13 cellular contexts compared by ENCODE assay signal in genomic region chr12:110669193-110669502, GRCh38. TPM values are rescaled to one million over a fixed set of nuclear protein-coding genes. Genes with fewer than 3 reads are reported as not detected.
DNase-seq lines count a peak whose midpoint lies in the region; ATAC-seq and TF ChIP-seq lines count a peak whose summit lies in the region.
"Had no signal": no experiment of that assay in that cellular context is flagged by ENCODE, and none has a peak within 500 bp of the region (broad histone marks: within the 10 kb centered on the region; RNA-seq: fewer than 3 reads in every experiment).

No MANE protein-coding gene starts in this region.

- H3K27ac Mint-ChIP-seq in T-helper 1 cell treated with Interleukin-12 subunit alpha and Interleukin-12 subunit beta and Interleukin-4 antibody, amounts not matched to agents 30 μg/mL and 1 μg/mL, for 36 hours, result peak overlapping the region; percentile 15
- peak overlapping the region in 9 of 10 donors; percentile 61 to 95 (median 90) for H3K27ac Mint-ChIP-seq in naive thymus-derived CD8-positive, alpha-beta T cell

- peaks cover 31% of the 10 kb centered on the region for H3K4me1 Mint-ChIP-seq in T-helper 1 cell treated with Interleukin-12 subunit alpha and Interleukin-12 subunit beta and Interleukin-4 antibody, amounts not matched to agents 30 μg/mL and 1 μg/mL, for 36 hours (ENCODE audit: low read depth)
- H3K4me1 Mint-ChIP-seq in naive thymus-derived CD8-positive, alpha-beta T cell, result peaks cover 21 to 76% (median 24%) of the 10 kb centered on the region in 4 donors

- peaks cover 28% of the 10 kb centered on the region for H3K36me3 Mint-ChIP-seq in T-helper 1 cell treated with Interleukin-12 subunit alpha and Interleukin-12 subunit beta and Interleukin-4 antibody, amounts not matched to agents 30 μg/mL and 1 μg/mL, for 36 hours (ENCODE audit: low read depth)
- peaks cover 15 to 26% (median 23%) of the 10 kb centered on the region in 3 donors for H3K36me3 Mint-ChIP-seq in naive thymus-derived CD8-positive, alpha-beta T cell

- H2AFZ ChIP-seq in MM.1S (ENCODE audit: low read length), result no peak overlapping the region

- H3K4me2 ChIP-seq in MM.1S (ENCODE audit: low read depth, low read length), result peak overlapping the region; percentile 63

- peaks cover 28% of the 10 kb centered on the region for H3K9me3 Mint-ChIP-seq in T-helper 1 cell treated with Interleukin-12 subunit alpha and Interleukin-12 subunit beta and Interleukin-4 antibody, amounts not matched to agents 30 μg/mL and 1 μg/mL, for 36 hours
- H3K9me3 Mint-ChIP-seq in naive thymus-derived CD8-positive, alpha-beta T cell, result peaks cover 0 to 32% (median 8%) of the 10 kb centered on the region in 9 donors

- peak; percentile 33 for ATAC-seq in GM21576 (IDR thresholded peaks at IDR 0.05; ENCODE audit: unreplicated experiment)
- ATAC-seq in naive thymus-derived CD8-positive, alpha-beta T cell, result peak; percentile 27 to 43

- peaks cover 3% of the 10 kb centered on the region for H3K27me3 Mint-ChIP-seq in T-helper 1 cell treated with Interleukin-12 subunit alpha and Interleukin-12 subunit beta and Interleukin-4 antibody, amounts not matched to agents 30 μg/mL and 1 μg/mL, for 36 hours (ENCODE audit: low read depth)
- no peaks in the 10 kb centered on the region for H3K27me3 Mint-ChIP-seq in naive thymus-derived CD8-positive, alpha-beta T cell

- peaks cover 18% of the 10 kb centered on the region for H3F3A ChIP-seq in MM.1S (ENCODE audit: insufficient read depth, low read length)

- no peak for TF ChIP-seq CTCF in MM.1S (IDR thresholded peaks at IDR 0.05; ENCODE audit: low read length)

- POLR2A ChIA-PET in naive thymus-derived CD8-positive, alpha-beta T cell (lab: Charles Lee), result interaction anchor here (0.6 to 2.0 kb wide), 3 partner anchors 9 to 56 kb away, joined by 3 to 7 read pairs (median 5); partner anchors contain the start of gene TCTN1

- H3K4me3 Mint-ChIP-seq in T-helper 1 cell treated with Interleukin-12 subunit alpha and Interleukin-12 subunit beta and Interleukin-4 antibody, amounts not matched to agents 30 μg/mL and 1 μg/mL, for 36 hours, result no peak overlapping the region
- H3K4me3 Mint-ChIP-seq in naive thymus-derived CD8-positive, alpha-beta T cell, result peak overlapping the region in 8 of 10 donors; percentile 12 to 79 (median 46)

- peaks cover 48% of the 10 kb centered on the region for H3K4me1 ChIP-seq in MM.1S (ENCODE audit: low read length)

- no peaks in the 10 kb centered on the region for H3K36me3 ChIP-seq in MM.1S (replicated peaks; ENCODE audit: insufficient read depth, low read length)
- H3K36me3 ChIP-seq: MG63, Peyer's patch had no signal

- peak overlapping the region; percentile 91 for H3K27ac ChIP-seq in MM.1S (ENCODE audit: low read length)

- H3K27me3 ChIP-seq in MM.1S (replicated peaks; ENCODE audit: insufficient read depth, low read length), result no peaks in the 10 kb centered on the region
- H3K27me3 ChIP-seq: MG63, Peyer's patch had no signal

- H4K20me1 ChIP-seq in MM.1S (ENCODE audit: insufficient read depth, low read length), result no peaks in the 10 kb centered on the region

- peak overlapping the region; percentile 51 for H3K9ac ChIP-seq in MM.1S (ENCODE audit: low read length)

- no peak overlapping the region; the same call in 1 of the 2 replicates for H3K4me3 ChIP-seq in MM.1S (ENCODE audit: low read length)
- H3K4me3 ChIP-seq: lung, MG63, Peyer's patch had no signal

- H3K9me2 ChIP-seq in MM.1S (replicated peaks; ENCODE audit: insufficient read depth, low read length), result no peaks in the 10 kb centered on the region

- DNase-seq in T-helper 1 cell, result no peak
- DNase-seq in MM.1S, result no peak
- DNase-seq in naive thymus-derived CD8-positive, alpha-beta T cell, result no peak
- no peak for DNase-seq in NCI-H1048 (lab: John Stamatoyannopoulos, UW)
- DNase-seq in NCI-H2029 (lab: John Stamatoyannopoulos, UW), result no peak
- no peak for DNase-seq in GF-D8 (lab: John Stamatoyannopoulos, UW)
- DNase-seq: central memory CD4-positive, alpha-beta T cell; MG63; stimulated activated naive CD4-positive, alpha-beta T cell treated with Interleukin-2 at 50 U/mL for 16 hours had no signal

- H3K79me2 ChIP-seq in MM.1S (ENCODE audit: low read length), result no peaks in the 10 kb centered on the region

- H3K9me3 ChIP-seq in MM.1S (replicated peaks; ENCODE audit: insufficient read depth, low read length), result no peaks in the 10 kb centered on the region
- H3K9me3 ChIP-seq: MG63 had no signal

RNA-seq across cellular contexts. Expression of gene HVCN1, which starts 19.8 kb away (rescaled TPM):
- total RNA-seq in naive thymus-derived CD8-positive, alpha-beta T cell, result 10 to 100 TPM; 21.0 to 21.2 TPM
- 10 to 100 TPM; 17.3 to 24.5 (median 20.1) TPM for polyA plus RNA-seq in naive thymus-derived CD8-positive, alpha-beta T cell

RNA-seq across cellular contexts. Expression of gene TCTN1, which starts 55.2 kb away (rescaled TPM):
- 10 to 100 TPM; 13.4 to 16.2 TPM for total RNA-seq in naive thymus-derived CD8-positive, alpha-beta T cell
- polyA plus RNA-seq in naive thymus-derived CD8-positive, alpha-beta T cell, result 10 to 100 TPM in 2 of 3 donors, 1 to 10 TPM in 1; 8.7 to 16.4 (median 13.6) TPM
